ENCODE assay signal across 18 cellular contexts in genomic region chr1:204274441-204274840, GRCh38.
DNase-seq lines count a peak whose midpoint lies in the region; ATAC-seq and TF ChIP-seq lines count a peak whose summit lies in the region.
"Had no signal": no experiment of that assay in that cellular context is flagged by ENCODE, and none has a peak within 500 bp of the region (broad histone marks: within the 10 kb centered on the region; RNA-seq: fewer than 3 reads in every experiment).

No MANE protein-coding gene starts in this region.

- H3K79me2 ChIP-seq in osteoblast (ENCODE audit: insufficient read depth, low read length), result no peaks in the 10 kb centered on the region

- no peak overlapping the region for H3K4me3 ChIP-seq in osteoblast (ENCODE audit: insufficient read depth, low read length)
- no peak overlapping the region for H3K4me3 ChIP-seq in heart left ventricle
- no peak overlapping the region for H3K4me3 ChIP-seq in adrenal gland
- H3K4me3 ChIP-seq: Peyer's patch had no signal

- no peak overlapping the region for H3K27ac ChIP-seq in osteoblast (ENCODE audit: low read depth, low read length)
- H3K27ac ChIP-seq in heart left ventricle, result no peak overlapping the region
- H3K27ac ChIP-seq in adrenal gland, result no peak overlapping the region
- H3K27ac ChIP-seq: KMS-11 had no signal

- H3K4me1 ChIP-seq in osteoblast (ENCODE audit: insufficient read depth, low read length), result no peaks in the 10 kb centered on the region
- H3K4me1 ChIP-seq in heart left ventricle, result peaks cover 0 to 48% (median 23%) of the 10 kb centered on the region in 12 donors
- H3K4me1 ChIP-seq in adrenal gland (replicated peaks in 1 of 2), result peaks cover 0 to 12% of the 10 kb centered on the region in 2 donors

- peak; percentile 75 for DNase-seq in AG20443 (ENCODE audit: low spot score)
- DNase-seq in RPMI7951 (ENCODE audit: low read depth), result peak; percentile 82
- DNase-seq in fibroblast of peridontal ligament (ENCODE audit: extremely low read depth), result peak; percentile 74
- DNase-seq in osteoblast (ENCODE audit: insufficient read length, low spot score, missing footprints), result peak; percentile 82
- no peak for DNase-seq in hippocampal formation (lab: John Stamatoyannopoulos, UW)
- DNase-seq in heart left ventricle, result no peak
- DNase-seq in adrenal gland, result no peak
- no peak for DNase-seq in activated effector memory CD4-positive, alpha-beta T cell treated with Interleukin-2 at 50 U/mL for 16 hours
- DNase-seq: 8988T; CD8-positive, alpha-beta memory T cell; DMS53; EL; H9; MV-4-11; NCI-H1694 treated with DMSO at 0.1 percent for 48 hours; Peyer's patch had no signal

- no peak for ATAC-seq in heart left ventricle
- ATAC-seq: Right ventricle myocardium inferior had no signal

- 80 to 92% (median 83%) methylated on average over 2 of the region's 2 CpGs for WGBS in heart left ventricle, 4 donors
- 65 to 82% (median 72%) methylated on average over 2 of the region's 2 CpGs for WGBS in adrenal gland, 4 donors

- no peak overlapping the region for H2AFZ ChIP-seq in osteoblast (ENCODE audit: low read length)

- H3K36me3 ChIP-seq in osteoblast (ENCODE audit: insufficient read depth, low read length), result no peaks in the 10 kb centered on the region
- H3K36me3 ChIP-seq in heart left ventricle, result peaks cover 0 to 55% (median 21%) of the 10 kb centered on the region in 9 donors
- no peaks in the 10 kb centered on the region for H3K36me3 ChIP-seq in adrenal gland (replicated peaks in 1 of 2)

- intact Hi-C loops in heart left ventricle (cut with DNase I), result no loop called here
- intact Hi-C loops in adrenal gland (cut with DNase I), result no loop called here

- no peaks in the 10 kb centered on the region for H3K9me3 ChIP-seq in osteoblast (ENCODE audit: low read depth, low read length)
- no peaks in the 10 kb centered on the region for H3K9me3 ChIP-seq in heart left ventricle
- H3K9me3 ChIP-seq in adrenal gland (replicated peaks in 1 of 3), result no peaks in the 10 kb centered on the region
- H3K9me3 ChIP-seq: Peyer's patch had no signal

- H4K20me1 ChIP-seq in osteoblast (ENCODE audit: insufficient read depth, low read length), result no peaks in the 10 kb centered on the region

- TF ChIP-seq POLR2A in heart left ventricle (IDR thresholded peaks at IDR 0.05), result no peak
- TF ChIP-seq POLR2A in adrenal gland (IDR thresholded peaks at IDR 0.05), result no peak

- H3K4me2 ChIP-seq in osteoblast (ENCODE audit: insufficient read depth, low read length), result no peak overlapping the region
- H3K4me2 ChIP-seq: KMS-11 had no signal

- TF ChIP-seq CTCF in osteoblast (IDR thresholded peaks at IDR 0.05; ENCODE audit: extremely low read depth, low read depth, low read length) (no peak), heart left ventricle (IDR thresholded peaks at IDR 0.05) (no peak), adrenal gland (IDR thresholded peaks at IDR 0.05) (no peak)

- H3K27me3 ChIP-seq in osteoblast (ENCODE audit: insufficient read depth, low read length) (peaks cover 94% of the 10 kb centered on the region), heart left ventricle (no peaks in the 10 kb centered on the region), adrenal gland (no peaks in the 10 kb centered on the region)
- H3K27me3 ChIP-seq: Peyer's patch had no signal

Comparison
In these comparisons a context has a peak if more than half of its experiments do, and no peak if none do; other contexts are left out.
1. DNase-seq: peak in AG20443 (single experiment), RPMI7951 (single experiment), fibroblast of peridontal ligament (single experiment) and osteoblast (single experiment); none in hippocampal formation (0 of 2), heart left ventricle (0 of 5), adrenal gland (0 of 7) and activated effector memory CD4-positive, alpha-beta T cell treated with Interleukin-2 at 50 U/mL for 16 hours (single experiment).